In the genomic region with DNA sequence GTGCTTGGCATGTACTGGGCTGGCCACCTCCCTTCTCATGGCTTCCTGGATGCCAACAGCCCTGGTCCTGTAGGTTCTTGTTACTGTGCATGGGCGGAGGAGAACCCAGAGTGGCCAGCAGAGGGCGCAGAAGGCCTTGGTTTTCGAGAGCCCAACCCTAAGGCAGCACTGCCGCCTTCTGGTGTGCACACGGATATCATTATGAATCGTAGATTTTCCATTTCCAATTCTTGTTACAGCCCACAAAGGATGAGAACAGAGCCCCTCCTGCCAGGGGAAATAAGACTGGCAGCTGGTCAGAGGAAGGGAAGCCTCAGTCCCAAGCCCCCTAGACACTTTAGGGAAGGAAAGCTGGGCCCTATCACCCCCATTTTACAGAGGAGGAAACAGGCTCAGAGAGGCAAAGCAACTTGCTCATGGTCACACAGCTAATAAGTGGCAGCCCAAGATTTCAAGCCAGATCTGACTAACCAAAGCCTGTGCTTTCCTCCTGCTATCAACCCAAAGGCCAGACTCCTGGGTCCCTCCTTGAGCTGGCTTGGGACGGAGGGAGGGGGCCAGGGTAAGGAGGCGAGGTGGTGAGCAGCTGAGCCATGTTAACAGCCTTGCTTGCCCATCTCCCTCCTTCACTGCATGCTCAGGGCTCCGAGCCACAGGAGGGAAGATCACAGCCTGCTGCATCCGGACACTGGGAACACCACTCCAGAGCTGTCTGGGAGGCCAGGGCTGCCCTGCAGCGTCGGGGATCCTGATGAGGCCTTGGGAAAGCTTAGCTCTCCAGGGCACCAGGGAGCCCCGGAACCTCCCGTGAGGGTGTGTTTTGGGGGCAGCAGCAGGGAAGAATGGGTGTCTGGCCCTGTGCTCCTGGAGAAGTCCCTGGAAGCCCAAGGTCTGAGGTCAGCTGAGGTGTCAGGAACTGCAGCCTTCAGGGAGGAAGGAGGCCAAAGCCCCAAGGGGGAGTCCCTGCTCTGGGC, we compare ENCODE assay signal across 8 cellular contexts.
A peak's percentile ranks its signal among the peaks of the same experiment; 100 is the strongest.
DNase-seq lines count a peak whose midpoint lies in the region; TF ChIP-seq lines count a peak whose summit lies in the region.
"Not testable (repeated sequence)": the region's sequence is repeated elsewhere in the genome, so short reads cannot be mapped to it uniquely, and the experiment has no call there.

No MANE protein-coding gene starts in this region.

- DNase-seq in AG20443 (ENCODE audit: low spot score) (peak; percentile 76), H4 (ENCODE audit: low spot score) (peak; percentile 79), NCI-H2171 (lab: John Stamatoyannopoulos, UW) (peak; percentile 79), SW480 (ENCODE audit: low spot score) (peak; percentile 71), esophagus squamous epithelium (lab: John Stamatoyannopoulos, UW) (peak; percentile 16), mesothelial cell of epicardium (ENCODE audit: low spot score in 2 of 2, unreplicated experiment in 2 of 2) (peak; percentile 86 to 96)
- DNase-seq in activated effector memory CD4-positive, alpha-beta T cell treated with Interleukin-2 at 50 U/mL for 16 hours = peak; percentile 78
- peak; percentile 90 to 93 for DNase-seq in stimulated activated CD4-positive, alpha-beta T cell treated with anti-CD3 and anti-CD28 coated beads, Interleukin-4, amount 100 ng/mL, for 48 hours (ENCODE audit: low read depth in 2 of 2)

- 0 to 100% methylated on average over 4 to 6 of the region's 14 CpGs for WGBS in esophagus squamous epithelium, 2 donors

- peak in 5 of 6 experiments; percentile 34 to 80 (median 37) for TF ChIP-seq CTCF in esophagus squamous epithelium (IDR thresholded peaks at IDR 0.05)
- peak; percentile 65 for TF ChIP-seq CTCF in mesothelial cell of epicardium (IDR thresholded peaks at IDR 0.05; ENCODE audit: unreplicated experiment)

- H3K9me3 Mint-ChIP-seq in mesothelial cell of epicardium = not testable (repeated sequence)

- TF ChIP-seq POLR2A in esophagus squamous epithelium (IDR thresholded peaks at IDR 0.05) = not testable (repeated sequence)

- not testable (repeated sequence) for H3K4me3 Mint-ChIP-seq in mesothelial cell of epicardium

- H3K36me3 Mint-ChIP-seq in mesothelial cell of epicardium = peaks cover 37% of the 10 kb centered on the region

- not testable (repeated sequence) for H3K9me3 ChIP-seq in esophagus squamous epithelium

- not testable (repeated sequence) for H3K27me3 ChIP-seq in esophagus squamous epithelium

- H3K4me1 ChIP-seq in esophagus squamous epithelium = not testable (repeated sequence)

- peaks cover 6 to 97% (median 30%) of the 10 kb centered on the region in 3 donors for H3K36me3 ChIP-seq in esophagus squamous epithelium

- intact Hi-C loops in esophagus squamous epithelium (cut with DNase I) = loop anchor here (10.0 kb wide), 2 partner anchors 92 to 172 kb away; no protein-coding TSS in a partner anchor

- H3K4me1 Mint-ChIP-seq in mesothelial cell of epicardium = not testable (repeated sequence)

- H3K27ac Mint-ChIP-seq in mesothelial cell of epicardium = not testable (repeated sequence)

- H3K4me3 ChIP-seq in esophagus squamous epithelium = not testable (repeated sequence)

- H3K27me3 Mint-ChIP-seq in mesothelial cell of epicardium (ENCODE audit: low read depth) = not testable (repeated sequence)

- not testable (repeated sequence) for H3K27ac ChIP-seq in esophagus squamous epithelium

Comparison
In these comparisons a context has a peak if more than half of its experiments do, and no peak if none do; other contexts are left out.
1. DNase-seq: peak in every context shown above with its lines; median percentile 92 in stimulated activated CD4-positive, alpha-beta T cell treated with anti-CD3 and anti-CD28 coated beads, Interleukin-4, amount 100 ng/mL, for 48 hours; 91 in mesothelial cell of epicardium; 79 in H4; 79 in NCI-H2171; 78 in activated effector memory CD4-positive, alpha-beta T cell treated with Interleukin-2 at 50 U/mL for 16 hours; 76 in AG20443; 71 in SW480; 16 in esophagus squamous epithelium.